11 cellular contexts compared by ENCODE assay signal in genomic region chr9:136773386-136774044, GRCh38.
DNase-seq lines count a peak whose midpoint lies in the region; ATAC-seq lines count a peak whose summit lies in the region.
"Had no signal": no experiment of that assay in that cellular context is flagged by ENCODE, and none has a peak within 500 bp of the region (broad histone marks: within the 10 kb centered on the region; RNA-seq: fewer than 3 reads in every experiment).

No MANE protein-coding gene starts in this region.

- CTCF ChIA-PET in activated naive CD4-positive, alpha-beta T cell treated with anti-CD3 and anti-CD28 coated beads, Interleukin-2, amount 10 ng/mL, durations not matched to agents 7 days and 5 days (lab: Charles Lee) = no interaction called here

- H3K4me3 Mint-ChIP-seq in activated naive CD4-positive, alpha-beta T cell treated with anti-CD3 and anti-CD28 coated beads, Interleukin-2, amount 10 ng/mL, durations not matched to agents 7 days and 5 days = no peak overlapping the region
- H3K4me3 Mint-ChIP-seq: nephron progenitor cell; stimulated activated naive CD8-positive, alpha-beta T cell treated with anti-CD3 and anti-CD28 coated beads, Interleukin-15, Interleukin-2, amounts not matched to agents 100 ng/mL and 50 ng/mL, for 24 hours had no signal

- peaks cover 4% of the 10 kb centered on the region for H3K4me1 Mint-ChIP-seq in activated naive CD4-positive, alpha-beta T cell treated with anti-CD3 and anti-CD28 coated beads, Interleukin-2, amount 10 ng/mL, durations not matched to agents 7 days and 5 days

- no peaks in the 10 kb centered on the region for H3K36me3 Mint-ChIP-seq in activated naive CD4-positive, alpha-beta T cell treated with anti-CD3 and anti-CD28 coated beads, Interleukin-2, amount 10 ng/mL, durations not matched to agents 7 days and 5 days

- no peak for ATAC-seq in HG03442 (IDR thresholded peaks at IDR 0.05; ENCODE audit: unreplicated experiment)

- peaks cover 11% of the 10 kb centered on the region for H3K9me3 Mint-ChIP-seq in activated naive CD4-positive, alpha-beta T cell treated with anti-CD3 and anti-CD28 coated beads, Interleukin-2, amount 10 ng/mL, durations not matched to agents 7 days and 5 days

- DNase-seq in activated naive CD4-positive, alpha-beta T cell treated with anti-CD3 and anti-CD28 coated beads, Interleukin-2, amount 10 ng/mL, durations not matched to agents 7 days and 5 days = peak; percentile 42
- DNase-seq in activated naive CD4-positive, alpha-beta T cell treated with anti-CD3 and anti-CD28 coated beads, Interleukin-2, amount 50 U/mL, for 16 hours = no peak
- DNase-seq in NOMO-1 treated with DMSO at 0.1 percent for 48 hours (lab: John Stamatoyannopoulos, UW; ENCODE audit: unreplicated experiment) (peak; percentile 72), cerebellar cortex (ENCODE audit: low spot score) (peak; percentile 68), NCI-H2081 (lab: John Stamatoyannopoulos, UW) (no peak), GF-D8 (lab: John Stamatoyannopoulos, UW) (no peak)
- peak; percentile 10 for DNase-seq in stimulated activated CD8-positive, alpha-beta memory T cell treated with anti-CD3 and anti-CD28 coated beads, Interleukin-4, amount 100 ng/mL, for 24 hours (ENCODE audit: low read depth)
- DNase-seq: DMS79 treated with DMSO at 0.1 percent for 48 hours, nephron progenitor cell had no signal

- H3K27ac Mint-ChIP-seq in activated naive CD4-positive, alpha-beta T cell treated with anti-CD3 and anti-CD28 coated beads, Interleukin-2, amount 10 ng/mL, durations not matched to agents 7 days and 5 days = no peak overlapping the region
- H3K27ac Mint-ChIP-seq: nephron progenitor cell; stimulated activated naive CD8-positive, alpha-beta T cell treated with anti-CD3 and anti-CD28 coated beads, Interleukin-15, Interleukin-2, amounts not matched to agents 100 ng/mL and 50 ng/mL, for 24 hours had no signal

- peaks cover 50% of the 10 kb centered on the region for H3K27me3 Mint-ChIP-seq in activated naive CD4-positive, alpha-beta T cell treated with anti-CD3 and anti-CD28 coated beads, Interleukin-2, amount 10 ng/mL, durations not matched to agents 7 days and 5 days

Comparison
In these comparisons a context has a peak if more than half of its experiments do, and no peak if none do; other contexts are left out.
1. DNase-seq: peak in activated naive CD4-positive, alpha-beta T cell treated with anti-CD3 and anti-CD28 coated beads, Interleukin-2, amount 10 ng/mL, durations not matched to agents 7 days and 5 days (single experiment), NOMO-1 treated with DMSO at 0.1 percent for 48 hours (single experiment), cerebellar cortex (single experiment) and stimulated activated CD8-positive, alpha-beta memory T cell treated with anti-CD3 and anti-CD28 coated beads, Interleukin-4, amount 100 ng/mL, for 24 hours (single experiment); none in activated naive CD4-positive, alpha-beta T cell treated with anti-CD3 and anti-CD28 coated beads, Interleukin-2, amount 50 U/mL, for 16 hours (single experiment), NCI-H2081 (0 of 2) and GF-D8 (single experiment).